8 cellular contexts compared by ENCODE assay signal in genomic region chr1:50970508-50970885, GRCh38. TPM values are rescaled to one million over a fixed set of nuclear protein-coding genes. Genes with fewer than 3 reads are reported as not detected.
DNase-seq lines count a peak whose midpoint lies in the region; ATAC-seq and TF ChIP-seq lines count a peak whose summit lies in the region.

No MANE protein-coding gene starts in this region.

- WGBS in ovary, 3 donors: 3 to 11% (median 7%) methylated on average over 6 of the region's 6 CpGs

- TF ChIP-seq POLR2A in ovary (IDR thresholded peaks at IDR 0.05): no peak

- no peak for TF ChIP-seq CTCF in Calu3 (IDR thresholded peaks at IDR 0.05; ENCODE audit: unreplicated experiment)
- TF ChIP-seq CTCF in ovary (IDR thresholded peaks at IDR 0.05): no peak

- no peak for ATAC-seq in HG02571 (IDR thresholded peaks at IDR 0.05; ENCODE audit: unreplicated experiment)
- no peak for ATAC-seq in HG03039 (IDR thresholded peaks at IDR 0.05; ENCODE audit: unreplicated experiment)

- intact Hi-C loops in Calu3 (cut with micrococcal nuclease; ENCODE audit: unreplicated experiment): no loop called here
- intact Hi-C loops in ovary (cut with DNase I): loop anchor here in 1 of 4 donors (10.0 kb wide), 1 partner anchor 1954 kb away; the partner anchor contains the start of genes ECHDC2 and SCP2

- H3K27me3 Mint-ChIP-seq in Calu3 (ENCODE audit: unreplicated experiment): no peaks in the 10 kb centered on the region

- no peaks in the 10 kb centered on the region for H3K9me3 Mint-ChIP-seq in Calu3 (ENCODE audit: low read depth, unreplicated experiment)

- peak overlapping the region; percentile 90 for H3K27ac Mint-ChIP-seq in Calu3 (ENCODE audit: unreplicated experiment)

- H3K36me3 Mint-ChIP-seq in Calu3 (ENCODE audit: insufficient read depth, unreplicated experiment): peaks cover 72% of the 10 kb centered on the region

- no peaks in the 10 kb centered on the region for H3K9me3 ChIP-seq in duodenal mucosa (ENCODE audit: control insufficient read depth in 1 of 2, low read length in 2 of 2)
- H3K9me3 ChIP-seq in ovary: no peaks in the 10 kb centered on the region

- peak overlapping the region; percentile 99 for H3K4me3 ChIP-seq in duodenal mucosa (ENCODE audit: low read depth in 1 of 2, low read length in 2 of 2)
- peak overlapping the region; percentile 77 for H3K4me3 ChIP-seq in ovary

- CTCF ChIA-PET in Calu3 (lab: Charles Lee): interaction anchor here (0.9 to 2.0 kb wide), 4 partner anchors 11 to 196 kb away, joined by 3 to 7 read pairs (median 4); no protein-coding TSS in a partner anchor

- peaks cover 25% of the 10 kb centered on the region for H3K4me1 Mint-ChIP-seq in Calu3 (ENCODE audit: low read depth, unreplicated experiment)

- H3K27ac ChIP-seq in duodenal mucosa (ENCODE audit: low read depth, low read length): peak overlapping the region; percentile 83
- H3K27ac ChIP-seq in ovary: peak overlapping the region; percentile 98 to 99

- H3K36me3 ChIP-seq in duodenal mucosa (ENCODE audit: control insufficient read depth in 1 of 2, insufficient read depth in 2 of 2, low read length in 2 of 2): no peaks in the 10 kb centered on the region
- no peaks in the 10 kb centered on the region for H3K36me3 ChIP-seq in ovary

- TF ChIP-seq EP300 in ovary (IDR thresholded peaks at IDR 0.05): no peak

- no peaks in the 10 kb centered on the region for H3K27me3 ChIP-seq in duodenal mucosa (ENCODE audit: control insufficient read depth in 1 of 2, insufficient read depth in 2 of 2, low read length in 2 of 2)
- no peaks in the 10 kb centered on the region for H3K27me3 ChIP-seq in ovary

- peaks cover 0 to 12% of the 10 kb centered on the region in 2 donors for H3K4me1 ChIP-seq in duodenal mucosa (ENCODE audit: control insufficient read depth in 1 of 2, insufficient read depth in 2 of 2, low read length in 2 of 2)
- H3K4me1 ChIP-seq in ovary (ENCODE audit: insufficient read depth): peaks cover 4% of the 10 kb centered on the region

- H3K4me3 Mint-ChIP-seq in Calu3 (ENCODE audit: low read depth, unreplicated experiment): peak overlapping the region; percentile 89

- TSS peak; percentile 45 for BruUV-seq in Calu3 (replicated peaks; lab: Mats Ljungman, UMichigan)

- H3K9ac ChIP-seq in duodenal mucosa (ENCODE audit: low read depth in 1 of 2, low read length in 2 of 2): peak overlapping the region; percentile 86 to 98

- DNase-seq in Calu3 (no peak), NCI-H2029 (lab: John Stamatoyannopoulos, UW) (peak; percentile 58), ovary (no peak), activated gamma-delta T cell treated with Interleukin-2 at 50 U/mL for 16 hours (no peak)
- DNase-seq in activated CD8-positive, alpha-beta memory T cell treated with anti-CD3 and anti-CD28 coated beads, Interleukin-2, amount 50 U/mL, for 48 hours: no peak

RNA-seq across cellular contexts. Expression of gene CDKN2C, which starts 0.5 kb away (rescaled TPM):
- total RNA-seq in Calu3 (2022) (36.8 and 40.2 TPM in 2 replicates), ovary (10 to 100 TPM; 17.4 to 49.2 (median 32.7) TPM)
- polyA plus RNA-seq in ovary: 10 to 100 TPM; 46.7 to 65.6 TPM

RNA-seq across cellular contexts. Expression of gene FAF1, which starts 10.4 kb away (rescaled TPM):
- total RNA-seq in Calu3 (2022): 94.8 and 104 TPM in 2 replicates
- 10 to 100 TPM; 23.1 to 76.0 (median 57.1) TPM for total RNA-seq in ovary
- polyA plus RNA-seq in ovary: 10 to 100 TPM; 32.8 to 67.6 TPM
